ENCODE assay signal across 15 cellular contexts in genomic region chr9:16640649-16641048, GRCh38.
DNase-seq lines count a peak whose midpoint lies in the region; ATAC-seq and TF ChIP-seq lines count a peak whose summit lies in the region.
"Had no signal": no experiment of that assay in that cellular context is flagged by ENCODE, and none has a peak within 500 bp of the region (broad histone marks: within the 10 kb centered on the region; RNA-seq: fewer than 3 reads in every experiment).

No MANE protein-coding gene starts in this region.

- no peak overlapping the region for H3K27ac ChIP-seq in GM23338 (ENCODE audit: low read depth)
- H3K27ac ChIP-seq: HL-60, suprapubic skin had no signal

- no peak overlapping the region for H3K4me2 ChIP-seq in GM23338
- H3K4me2 ChIP-seq: smooth muscle cell had no signal

- no peaks in the 10 kb centered on the region for H3K27me3 ChIP-seq in GM23338 (ENCODE audit: insufficient read depth)
- H3K27me3 ChIP-seq: suprapubic skin had no signal

- H3K36me3 Mint-ChIP-seq in GM23338 (ENCODE audit: low read depth), result no peaks in the 10 kb centered on the region
- H3K36me3 Mint-ChIP-seq: activated naive CD4-positive, alpha-beta T cell treated with anti-CD3 and anti-CD28 coated beads, Interleukin-2, amount 50 U/mL, for 24 hours; naive thymus-derived CD4-positive, alpha-beta T cell had no signal

- intact Hi-C loops in sciatic nerve (cut with DNase I), result no loop called here

- no peak overlapping the region for H3K4me3 ChIP-seq in GM23338
- H3K4me3 ChIP-seq in fibroblast of villous mesenchyme (ENCODE audit: low read depth, low read length), result no peak overlapping the region
- H3K4me3 ChIP-seq: smooth muscle cell, suprapubic skin had no signal

- H3K9me2 ChIP-seq in GM23338 (ENCODE audit: insufficient read depth), result no peaks in the 10 kb centered on the region

- peak; percentile 72 for DNase-seq in GM23338 (ENCODE audit: low spot score)
- DNase-seq in SK-MEL-5 (ENCODE audit: low read depth, low spot score), result peak; percentile 57
- DNase-seq in fibroblast of villous mesenchyme (ENCODE audit: low read depth), result no peak
- no peak for DNase-seq in sciatic nerve (ENCODE audit: low spot score)
- DNase-seq: foreskin melanocyte; naive thymus-derived CD4-positive, alpha-beta T cell; NCI-H345 had no signal

- H3K4me1 Mint-ChIP-seq in GM23338, result peaks cover 27% of the 10 kb centered on the region
- H3K4me1 Mint-ChIP-seq: activated naive CD4-positive, alpha-beta T cell treated with anti-CD3 and anti-CD28 coated beads, Interleukin-2, amount 50 U/mL, for 24 hours; naive thymus-derived CD4-positive, alpha-beta T cell had no signal

- H3K79me2 ChIP-seq in GM23338 (replicated peaks; ENCODE audit: insufficient read depth), result no peaks in the 10 kb centered on the region

- no peaks in the 10 kb centered on the region for H3K9me3 Mint-ChIP-seq in GM23338
- H3K9me3 Mint-ChIP-seq: activated naive CD4-positive, alpha-beta T cell treated with anti-CD3 and anti-CD28 coated beads, Interleukin-2, amount 50 U/mL, for 24 hours had no signal

- no peaks in the 10 kb centered on the region for H3K36me3 ChIP-seq in GM23338 (ENCODE audit: insufficient read depth)
- H3K36me3 ChIP-seq: suprapubic skin had no signal

- no peak overlapping the region for H2AFZ ChIP-seq in GM23338

- H3F3A ChIP-seq in GM23338 (replicated peaks; ENCODE audit: low read depth), result no peaks in the 10 kb centered on the region

- no peaks in the 10 kb centered on the region for H3K27me3 Mint-ChIP-seq in GM23338 (ENCODE audit: insufficient read depth, low read depth, poor library complexity)
- H3K27me3 Mint-ChIP-seq: activated naive CD4-positive, alpha-beta T cell treated with anti-CD3 and anti-CD28 coated beads, Interleukin-2, amount 50 U/mL, for 24 hours had no signal

- H4K20me1 ChIP-seq in GM23338 (replicated peaks; ENCODE audit: insufficient read depth), result no peaks in the 10 kb centered on the region

- in situ Hi-C loops in SK-MEL-5 (cut with HindIII; ENCODE audit: low pct_unique_long_range_greater_than_20kb, low sequenced_read_pairs), result no loop called here

- H3K4me3 Mint-ChIP-seq in GM23338, result no peak overlapping the region
- H3K4me3 Mint-ChIP-seq: activated naive CD4-positive, alpha-beta T cell treated with anti-CD3 and anti-CD28 coated beads, Interleukin-2, amount 50 U/mL, for 24 hours; naive thymus-derived CD4-positive, alpha-beta T cell had no signal

- TF ChIP-seq CTCF in GM23338 (conservative IDR thresholded peaks at IDR 0.05; ENCODE audit: low read depth in 2 of 2) (peak; percentile 45 to 58), fibroblast of villous mesenchyme (IDR thresholded peaks at IDR 0.05; ENCODE audit: insufficient read depth, low read depth, low read length) (peak; percentile 33)

- H3K27ac Mint-ChIP-seq in GM23338, result no peak overlapping the region
- H3K27ac Mint-ChIP-seq: activated naive CD4-positive, alpha-beta T cell treated with anti-CD3 and anti-CD28 coated beads, Interleukin-2, amount 50 U/mL, for 24 hours; naive thymus-derived CD4-positive, alpha-beta T cell had no signal

- peak; percentile 85 for ATAC-seq in GM23338
- ATAC-seq in sciatic nerve, result peak; percentile 51
- ATAC-seq in GM21526 (IDR thresholded peaks at IDR 0.05; ENCODE audit: low FRiP score, unreplicated experiment), result no peak
- ATAC-seq in HG02870 (IDR thresholded peaks at IDR 0.05; ENCODE audit: unreplicated experiment), result no peak
- no peak for ATAC-seq in GM18909 (IDR thresholded peaks at IDR 0.05; ENCODE audit: poor library complexity, unreplicated experiment)
- ATAC-seq: left colon; naive thymus-derived CD4-positive, alpha-beta T cell had no signal

- peaks cover 14% of the 10 kb centered on the region for H3K4me1 ChIP-seq in GM23338 (ENCODE audit: insufficient read depth)

TF ChIP-seq in GM23338, 12 proteins besides CTCF, POLR2A, EP300 and RAD21 (continues in another document):
- TF ChIP-seq NANOG (IDR thresholded peaks at IDR 0.05; ENCODE audit: borderline replicate concordance), result no peak
- TF ChIP-seq REST (IDR thresholded peaks at IDR 0.05; ENCODE audit: unreplicated experiment), result no peak
- no peak for TF ChIP-seq POLR2AphosphoS5 (IDR thresholded peaks at IDR 0.05; ENCODE audit: low read depth)
- TF ChIP-seq EZH2 (IDR thresholded peaks at IDR 0.05; ENCODE audit: low read depth, unreplicated experiment), result no peak
- TF ChIP-seq CREB1 (CRISPR knock-in tag; IDR thresholded peaks at IDR 0.05; ENCODE audit: low read depth), result no peak
- TF ChIP-seq ZNF462 (CRISPR knock-in tag; IDR thresholded peaks at IDR 0.05), result no peak
- TF ChIP-seq ZNF331 (CRISPR knock-in tag; IDR thresholded peaks at IDR 0.05; ENCODE audit: low read depth), result no peak

Comparison
In these comparisons a context has a peak if more than half of its experiments do, and no peak if none do; other contexts are left out.
1. ATAC-seq: peak in GM23338 (single experiment) and sciatic nerve (single experiment); none in GM21526 (single experiment), HG02870 (single experiment) and GM18909 (single experiment).
2. DNase-seq: peak in GM23338 (single experiment) and SK-MEL-5 (single experiment); none in fibroblast of villous mesenchyme (single experiment) and sciatic nerve (single experiment).